11 cellular contexts compared by ENCODE assay signal in genomic region chr15:36831125-36831914, GRCh38.
DNase-seq lines count a peak whose midpoint lies in the region; ATAC-seq, FAIRE-seq and TF ChIP-seq lines count a peak whose summit lies in the region.
"Had no signal": no experiment of that assay in that cellular context is flagged by ENCODE, and none has a peak within 500 bp of the region (broad histone marks: within the 10 kb centered on the region; RNA-seq: fewer than 3 reads in every experiment).

No MANE protein-coding gene starts in this region.

- no peak overlapping the region for H3K23ac ChIP-seq in mesendoderm (ENCODE audit: low read length)

- peak; percentile 2 for DNase-seq in GM12891 (ENCODE audit: insufficient read length, low spot score)
- DNase-seq in fibroblast of lung (ENCODE audit: low read depth in 2 of 2): peak; percentile 39 to 83
- no peak for DNase-seq in stimulated activated effector memory CD8-positive, alpha-beta T cell treated with anti-CD3 and anti-CD28 coated beads, Interleukin-12 subunit alpha, Interleukin-12 subunit beta, amount 100 ng/mL, for 72 hours (ENCODE audit: low spot score in 2 of 2)
- DNase-seq in DMS153 (lab: John Stamatoyannopoulos, UW): no peak
- DNase-seq in mesendoderm: no peak
- DNase-seq in lower lobe of right lung: no peak
- DNase-seq: NCI-H526, transverse colon had no signal

- no peaks in the 10 kb centered on the region for H3K36me3 Mint-ChIP-seq in stimulated activated effector memory CD8-positive, alpha-beta T cell treated with anti-CD3 and anti-CD28 coated beads, Interleukin-12 subunit alpha, Interleukin-12 subunit beta, amount 100 ng/mL, for 72 hours

- H3K27me3 ChIP-seq in fibroblast of lung (ENCODE audit: control insufficient read depth, insufficient read depth, low read length): no peaks in the 10 kb centered on the region
- H3K27me3 ChIP-seq in mesendoderm (ENCODE audit: insufficient read depth, low read length, poor library complexity): no peaks in the 10 kb centered on the region
- no peaks in the 10 kb centered on the region for H3K27me3 ChIP-seq in lower lobe of right lung (ENCODE audit: low read depth)
- H3K27me3 ChIP-seq: transverse colon had no signal

- H2BK120ac ChIP-seq in mesendoderm (ENCODE audit: low read depth, low read length): no peak overlapping the region

- H2BK5ac ChIP-seq in mesendoderm (ENCODE audit: low read length): no peak overlapping the region

- H3K4ac ChIP-seq in mesendoderm (ENCODE audit: low read depth, low read length): no peak overlapping the region

- H3K9me3 Mint-ChIP-seq in stimulated activated effector memory CD8-positive, alpha-beta T cell treated with anti-CD3 and anti-CD28 coated beads, Interleukin-12 subunit alpha, Interleukin-12 subunit beta, amount 100 ng/mL, for 72 hours: no peaks in the 10 kb centered on the region

- no peak overlapping the region for H3K56ac ChIP-seq in mesendoderm (ENCODE audit: low read length)

- FAIRE-seq in GM12891 (lab: Jason Lieb, UNC): peak; percentile 75

- H3K9ac ChIP-seq in fibroblast of lung (ENCODE audit: insufficient read depth, low read length): no peak overlapping the region
- H3K9ac ChIP-seq in mesendoderm (ENCODE audit: low read length): no peak overlapping the region

- no peak overlapping the region for H2BK15ac ChIP-seq in mesendoderm (replicated peaks; ENCODE audit: low read depth)

- no peak overlapping the region for H3K4me3 Mint-ChIP-seq in stimulated activated effector memory CD8-positive, alpha-beta T cell treated with anti-CD3 and anti-CD28 coated beads, Interleukin-12 subunit alpha, Interleukin-12 subunit beta, amount 100 ng/mL, for 72 hours

- ATAC-seq in GM21526 (IDR thresholded peaks at IDR 0.05; ENCODE audit: low FRiP score, unreplicated experiment) (peak; percentile 97), HG03432 (IDR thresholded peaks at IDR 0.05; ENCODE audit: unreplicated experiment) (peak; percentile 99), lower lobe of right lung (no peak)
- no peak for ATAC-seq in stimulated activated effector memory CD8-positive, alpha-beta T cell treated with anti-CD3 and anti-CD28 coated beads, Interleukin-12 subunit alpha, Interleukin-12 subunit beta, amount 100 ng/mL, for 72 hours

- TF ChIP-seq CTCF in fibroblast of lung (conservative IDR thresholded peaks at IDR 0.05 in 1 of 2, IDR thresholded peaks at IDR 0.05 in 1 of 2; ENCODE audit: low read depth in 1 of 2, low read length in 2 of 2) (no peak), lower lobe of right lung (IDR thresholded peaks at IDR 0.05) (no peak)

- H3K4me1 ChIP-seq in fibroblast of lung (ENCODE audit: control insufficient read depth, extremely low read depth, insufficient read depth, low read length) (peaks cover 9% of the 10 kb centered on the region), mesendoderm (ENCODE audit: control insufficient read depth, low read depth, low read length) (no peaks in the 10 kb centered on the region), lower lobe of right lung (no peaks in the 10 kb centered on the region)
- H3K4me1 ChIP-seq: prostate gland, transverse colon had no signal

- H3K27ac ChIP-seq in fibroblast of lung (ENCODE audit: insufficient read depth, low read length) (peak overlapping the region; percentile 57), mesendoderm (ENCODE audit: low read depth, low read length) (no peak overlapping the region), lower lobe of right lung (no peak overlapping the region)
- H3K27ac ChIP-seq: prostate gland, transverse colon had no signal

- no peak overlapping the region for H2AK5ac ChIP-seq in mesendoderm (ENCODE audit: low read length)

- H4K5ac ChIP-seq in mesendoderm (ENCODE audit: low read length): no peak overlapping the region

- H3K36me3 ChIP-seq in fibroblast of lung (ENCODE audit: control insufficient read depth, insufficient read depth, low read length) (no peaks in the 10 kb centered on the region), mesendoderm (ENCODE audit: control insufficient read depth, insufficient read depth, low read length) (no peaks in the 10 kb centered on the region), lower lobe of right lung (no peaks in the 10 kb centered on the region)
- H3K36me3 ChIP-seq: prostate gland, transverse colon had no signal

- H3K27ac Mint-ChIP-seq in stimulated activated effector memory CD8-positive, alpha-beta T cell treated with anti-CD3 and anti-CD28 coated beads, Interleukin-12 subunit alpha, Interleukin-12 subunit beta, amount 100 ng/mL, for 72 hours: no peak overlapping the region

- no peak overlapping the region for H4K8ac ChIP-seq in mesendoderm (ENCODE audit: low read depth, low read length)

- TF ChIP-seq POLR2A in GM12891 (IDR thresholded peaks at IDR 0.05; ENCODE audit: low read depth, low read length): no peak

- no peak overlapping the region for H2AFZ ChIP-seq in fibroblast of lung (ENCODE audit: low read length)

- H3K9me3 ChIP-seq in fibroblast of lung (ENCODE audit: control insufficient read depth, insufficient read depth, low read depth, low read length) (no peaks in the 10 kb centered on the region), lower lobe of right lung (no peaks in the 10 kb centered on the region)
- H3K9me3 ChIP-seq: prostate gland, transverse colon had no signal

- H3K79me2 ChIP-seq in fibroblast of lung (ENCODE audit: control insufficient read depth, insufficient read depth, low read length) (no peaks in the 10 kb centered on the region), mesendoderm (ENCODE audit: control insufficient read depth, insufficient read depth, low read length) (no peaks in the 10 kb centered on the region)

- no peak overlapping the region for H3K18ac ChIP-seq in mesendoderm (ENCODE audit: low read length)

- no peaks in the 10 kb centered on the region for H3K79me1 ChIP-seq in mesendoderm (ENCODE audit: low read length)

- H4K20me1 ChIP-seq in fibroblast of lung (ENCODE audit: control insufficient read depth, extremely low read depth, insufficient read depth, low read length): no peaks in the 10 kb centered on the region

- intact Hi-C loops in lower lobe of right lung (cut with DNase I): no loop called here

- H3K4me1 Mint-ChIP-seq in stimulated activated effector memory CD8-positive, alpha-beta T cell treated with anti-CD3 and anti-CD28 coated beads, Interleukin-12 subunit alpha, Interleukin-12 subunit beta, amount 100 ng/mL, for 72 hours: no peaks in the 10 kb centered on the region

- WGBS in mesendoderm (ENCODE audit: extremely low coverage, insufficient coverage, low lambda C conversion rate): 100% methylated on average over 1 of the region's 2 CpGs

- H3K4me2 ChIP-seq in fibroblast of lung (ENCODE audit: extremely low read depth, insufficient read depth, low read length) (no peak overlapping the region), mesendoderm (ENCODE audit: low read length) (no peak overlapping the region)

- H3K4me3 ChIP-seq in fibroblast of lung (replicated peaks in 1 of 4; ENCODE audit: control extremely low read depth in 1 of 4, insufficient read depth in 1 of 4, low read depth in 3 of 4, low read length in 4 of 4) (no peak overlapping the region), mesendoderm (ENCODE audit: low read length) (no peak overlapping the region), lower lobe of right lung (no peak overlapping the region)
- H3K4me3 ChIP-seq: prostate gland, transverse colon had no signal

TF ChIP-seq in GM12891, 5 proteins besides CTCF, POLR2A, EP300 and RAD21:
- TF ChIP-seq SPI1 (IDR thresholded peaks at IDR 0.05; ENCODE audit: low read depth, low read length) (peak; percentile 60), POU2F2 (IDR thresholded peaks at IDR 0.05; ENCODE audit: low read depth, low read length) (no peak)

Comparison
In these comparisons a context has a peak if more than half of its experiments do, and no peak if none do; other contexts are left out.
1. DNase-seq: peak in GM12891 (single experiment) and fibroblast of lung (2 of 2); none in stimulated activated effector memory CD8-positive, alpha-beta T cell treated with anti-CD3 and anti-CD28 coated beads, Interleukin-12 subunit alpha, Interleukin-12 subunit beta, amount 100 ng/mL, for 72 hours (0 of 2), DMS153 (single experiment), mesendoderm (single experiment) and lower lobe of right lung (single experiment).
2. ATAC-seq: peak in GM21526 (single experiment) and HG03432 (single experiment); none in stimulated activated effector memory CD8-positive, alpha-beta T cell treated with anti-CD3 and anti-CD28 coated beads, Interleukin-12 subunit alpha, Interleukin-12 subunit beta, amount 100 ng/mL, for 72 hours (single experiment) and lower lobe of right lung (0 of 2).